ENCODE assay signal across 1 cellular context in genomic region chr10:31919010-31919409, GRCh38.
TF ChIP-seq lines count a peak whose summit lies in the region.

No MANE protein-coding gene starts in this region.

TF ChIP-seq in GM12878, 131 proteins besides CTCF, POLR2A, EP300 and RAD21:
- TF ChIP-seq RUNX3 (IDR thresholded peaks at IDR 0.05; ENCODE audit: low read length), result peak; percentile 45; the same call in 1 of the 2 replicates
- TF ChIP-seq ASH2L (IDR thresholded peaks at IDR 0.05; ENCODE audit: borderline replicate concordance, low read depth), result no peak
- TF ChIP-seq CHD1 (IDR thresholded peaks at IDR 0.05; ENCODE audit: low read depth, low read length), result no peak
